ENCODE assay signal across 8 cellular contexts in genomic region chr1:40612345-40612831, GRCh38. TPM values are rescaled to one million over a fixed set of nuclear protein-coding genes. Genes with fewer than 3 reads are reported as not detected.
A peak's percentile ranks its signal among the peaks of the same experiment; 100 is the strongest.
DNase-seq lines count a peak whose midpoint lies in the region; ATAC-seq and TF ChIP-seq lines count a peak whose summit lies in the region.

No MANE protein-coding gene starts in this region.

- H3K18ac ChIP-seq in trophoblast cell (ENCODE audit: low read length), result no peak overlapping the region

- no peak overlapping the region for H4K91ac ChIP-seq in trophoblast cell (ENCODE audit: low read depth, low read length)

- H3K79me1 ChIP-seq in trophoblast cell (ENCODE audit: low read length), result no peaks in the 10 kb centered on the region

- H3K4ac ChIP-seq in trophoblast cell (ENCODE audit: low read depth, low read length), result no peak overlapping the region

- H2AK5ac ChIP-seq in trophoblast cell (ENCODE audit: low read length), result no peak overlapping the region

- H3K4me2 ChIP-seq in MM.1S (ENCODE audit: low read depth, low read length), result no peak overlapping the region
- H3K4me2 ChIP-seq in trophoblast cell (ENCODE audit: low read length), result no peak overlapping the region

- peak overlapping the region; percentile 25 for H4K12ac ChIP-seq in trophoblast cell (ENCODE audit: low read depth, low read length)

- H3K4me1 ChIP-seq in MM.1S (ENCODE audit: low read length) (no peaks in the 10 kb centered on the region), trophoblast cell (ENCODE audit: control insufficient read depth in 1 of 2, insufficient read depth in 2 of 2, low read length in 2 of 2) (no peaks in the 10 kb centered on the region), upper lobe of right lung (no peaks in the 10 kb centered on the region)

- H2AFZ ChIP-seq in MM.1S (ENCODE audit: low read length) (peak overlapping the region; percentile 45; the same call in 1 of the 2 replicates), trophoblast cell (ENCODE audit: insufficient read depth, low read length, poor library complexity) (no peak overlapping the region)

- no peak overlapping the region for H2BK5ac ChIP-seq in trophoblast cell (ENCODE audit: low read depth, low read length, poor library complexity)

- no CpG with 5 or more reads among the region's 11 CpGs for WGBS in trophoblast cell (ENCODE audit: extremely low coverage, insufficient coverage, insufficient read length)

- no peaks in the 10 kb centered on the region for H3K79me2 ChIP-seq in MM.1S (ENCODE audit: low read length)
- no peaks in the 10 kb centered on the region for H3K79me2 ChIP-seq in trophoblast cell (ENCODE audit: control insufficient read depth, insufficient read depth, low read length, poor library complexity)

- H2BK12ac ChIP-seq in trophoblast cell (ENCODE audit: low read length), result no peak overlapping the region

- H3K9ac ChIP-seq in MM.1S (ENCODE audit: low read length) (no peak overlapping the region), trophoblast cell (ENCODE audit: low read length) (no peak overlapping the region)

- TF ChIP-seq CTCF in MM.1S (IDR thresholded peaks at IDR 0.05; ENCODE audit: low read length), result peak; percentile 95
- TF ChIP-seq CTCF in upper lobe of right lung (IDR thresholded peaks at IDR 0.05), result peak; percentile 87

- in situ Hi-C loops in G401 (cut with HindIII; ENCODE audit: low sequenced_read_pairs), result no loop called here

- intact Hi-C loops in upper lobe of right lung (cut with DNase I), result loop anchor here (10.0 kb wide), 1 partner anchor 232 kb away; no protein-coding TSS in a partner anchor

- H3K27ac ChIP-seq in MM.1S (ENCODE audit: low read length) (no peak overlapping the region), trophoblast cell (ENCODE audit: low read depth, low read length) (no peak overlapping the region), upper lobe of right lung (no peak overlapping the region)

- H3K36me3 ChIP-seq in MM.1S (replicated peaks; ENCODE audit: insufficient read depth, low read length) (no peaks in the 10 kb centered on the region), trophoblast cell (ENCODE audit: control insufficient read depth in 1 of 2, insufficient read depth in 2 of 2, low read length in 2 of 2) (no peaks in the 10 kb centered on the region), upper lobe of right lung (no peaks in the 10 kb centered on the region)

- H3K9me3 ChIP-seq in MM.1S (replicated peaks; ENCODE audit: insufficient read depth, low read length) (no peaks in the 10 kb centered on the region), trophoblast cell (ENCODE audit: insufficient read depth, low read depth, low read length) (no peaks in the 10 kb centered on the region), upper lobe of right lung (no peaks in the 10 kb centered on the region)

- H3K23ac ChIP-seq in trophoblast cell (ENCODE audit: low read length), result no peak overlapping the region

- H3K4me3 ChIP-seq in MM.1S (ENCODE audit: low read length) (no peak overlapping the region), trophoblast cell (ENCODE audit: low read depth, low read length) (no peak overlapping the region), upper lobe of right lung (no peak overlapping the region)

- H3K9me2 ChIP-seq in MM.1S (replicated peaks; ENCODE audit: insufficient read depth, low read length), result no peaks in the 10 kb centered on the region

- H3K27me3 ChIP-seq in MM.1S (replicated peaks; ENCODE audit: insufficient read depth, low read length) (no peaks in the 10 kb centered on the region), trophoblast cell (ENCODE audit: insufficient read depth, low read length) (no peaks in the 10 kb centered on the region), upper lobe of right lung (no peaks in the 10 kb centered on the region)

- H3F3A ChIP-seq in MM.1S (ENCODE audit: insufficient read depth, low read length), result no peaks in the 10 kb centered on the region

- no peak overlapping the region for H2BK120ac ChIP-seq in trophoblast cell (ENCODE audit: insufficient read depth, low read length, poor library complexity)

- no peak overlapping the region for H4K8ac ChIP-seq in trophoblast cell (ENCODE audit: low read depth, low read length)

- peak; percentile 89 for DNase-seq in G401 (ENCODE audit: low spot score)
- peak; percentile 72 for DNase-seq in MM.1S
- peak; percentile 15 for DNase-seq in SHP77 treated with DMSO at 0.1 percent for 48 hours (lab: John Stamatoyannopoulos, UW)
- DNase-seq in activated effector memory CD4-positive, alpha-beta T cell treated with Interleukin-2 at 50 U/mL for 16 hours, result peak; percentile 42
- DNase-seq in germinal center (ENCODE audit: low spot score), result peak; percentile 78
- peak; percentile 54 to 81 for DNase-seq in trophoblast cell
- DNase-seq in upper lobe of right lung, result no peak

- no peaks in the 10 kb centered on the region for H4K20me1 ChIP-seq in MM.1S (ENCODE audit: insufficient read depth, low read length)

- no peak overlapping the region for H3K14ac ChIP-seq in trophoblast cell (ENCODE audit: low read length)

- ATAC-seq in upper lobe of right lung, result peak; percentile 97
- no peak for ATAC-seq in GM21367 (IDR thresholded peaks at IDR 0.05; ENCODE audit: unreplicated experiment)

RNA-seq across cellular contexts. Expression of gene RIMS3, which starts 53.1 kb away (rescaled TPM):
- 8.2 and 8.9 TPM in 2 replicates for total RNA-seq in G401 (2014; rRNA removed; shearing (Covaris generic))
- 1.0 and 1.1 TPM in 2 replicates for polyA plus RNA-seq in trophoblast cell (2013)
- 4.7 TPM for total RNA-seq in upper lobe of right lung
